ENCODE assay signal across 15 cellular contexts in genomic region chr15:49877117-49877860, GRCh38.
A peak's percentile ranks its signal among the peaks of the same experiment; 100 is the strongest.
DNase-seq lines count a peak whose midpoint lies in the region; ATAC-seq and TF ChIP-seq lines count a peak whose summit lies in the region.
"Had no signal": no experiment of that assay in that cellular context is flagged by ENCODE, and none has a peak within 500 bp of the region (broad histone marks: within the 10 kb centered on the region; RNA-seq: fewer than 3 reads in every experiment).

No MANE protein-coding gene starts in this region.

- H3K4me3 ChIP-seq in AG04449 (ENCODE audit: low read depth, low read length) (no peak overlapping the region), heart left ventricle (no peak overlapping the region), rectal smooth muscle tissue (ENCODE audit: low read length) (peak overlapping the region; percentile 9)
- H3K4me3 ChIP-seq: BLaER1 had no signal

- DNase-seq in AG04449 (ENCODE audit: low read depth, low spot score) (peak; percentile 71), WTC11 (ENCODE audit: low spot score) (no peak), heart left ventricle (no peak), NCI-H146 (lab: John Stamatoyannopoulos, UW) (no peak), NCI-H2029 treated with DMSO at 0.1 percent for 48 hours (lab: John Stamatoyannopoulos, UW) (no peak)
- DNase-seq in activated naive CD4-positive, alpha-beta T cell (lab: John Stamatoyannopoulos, UW) = no peak
- no peak for DNase-seq in activated CD4-positive, alpha-beta T cell treated with anti-CD3 and anti-CD28 coated beads for 1 hour
- DNase-seq: activated CD4-positive, alpha-beta T cell treated with anti-CD3 and anti-CD28 coated beads, Interleukin-2, amount 50 U/mL, for 1 hour; effector CD4-positive, alpha-beta T cell; GOT3; NCI-H526 had no signal

- H3K27me3 Mint-ChIP-seq in WTC11 (ENCODE audit: low read depth) = no peaks in the 10 kb centered on the region
- H3K27me3 Mint-ChIP-seq: activated naive CD4-positive, alpha-beta T cell treated with anti-CD3 and anti-CD28 coated beads, Interleukin-2, amount 50 U/mL, for 24 hours; stimulated activated memory B cell treated with anti-CD40 and anti-IgM and Interleukin-4, amounts not matched to agents 10 μg/mL and 1 μg/mL and 100 μg/mL, for 72 hours had no signal

- H3K36me3 ChIP-seq in heart left ventricle = peaks cover 0 to 21% (median 0%) of the 10 kb centered on the region in 9 donors
- H3K36me3 ChIP-seq in rectal smooth muscle tissue (ENCODE audit: control insufficient read depth, insufficient read depth, low read length) = no peaks in the 10 kb centered on the region
- H3K36me3 ChIP-seq: BLaER1 had no signal

- POLR2A ChIA-PET in AG04449 (lab: Yijun Ruan, JAX) (no interaction called here), WTC11 (lab: Charles Lee) (interaction anchor here (1.1 to 1.9 kb wide), 2 partner anchors 126 to 131 kb away, joined by 3 to 9 read pairs; no protein-coding TSS in a partner anchor)

- no peaks in the 10 kb centered on the region for H3K36me3 Mint-ChIP-seq in WTC11
- H3K36me3 Mint-ChIP-seq: activated naive CD4-positive, alpha-beta T cell treated with anti-CD3 and anti-CD28 coated beads, Interleukin-2, amount 50 U/mL, for 24 hours; stimulated activated memory B cell treated with anti-CD40 and anti-IgM and Interleukin-4, amounts not matched to agents 10 μg/mL and 1 μg/mL and 100 μg/mL, for 72 hours had no signal

- no peak overlapping the region for H3K9ac ChIP-seq in rectal smooth muscle tissue (ENCODE audit: low read length)
- H3K9ac ChIP-seq: BLaER1 had no signal

- peaks cover 0 to 34% (median 5%) of the 10 kb centered on the region in 12 donors for H3K4me1 ChIP-seq in heart left ventricle
- H3K4me1 ChIP-seq in rectal smooth muscle tissue (ENCODE audit: control insufficient read depth, insufficient read depth, low read length) = peaks cover 32% of the 10 kb centered on the region
- H3K4me1 ChIP-seq: BLaER1 had no signal

- no peaks in the 10 kb centered on the region for H3K9me3 Mint-ChIP-seq in WTC11
- H3K9me3 Mint-ChIP-seq: activated naive CD4-positive, alpha-beta T cell treated with anti-CD3 and anti-CD28 coated beads, Interleukin-2, amount 50 U/mL, for 24 hours; stimulated activated memory B cell treated with anti-CD40 and anti-IgM and Interleukin-4, amounts not matched to agents 10 μg/mL and 1 μg/mL and 100 μg/mL, for 72 hours had no signal

- TF ChIP-seq CTCF in AG04449 (IDR thresholded peaks at IDR 0.05; ENCODE audit: insufficient read depth, low read length, missing control alignments) (no peak), WTC11 (IDR thresholded peaks at IDR 0.05) (0 out of 2 replicates have a peak, but pooled peaks have one; percentile 12), heart left ventricle (IDR thresholded peaks at IDR 0.05) (no peak)

- H3K4me3 Mint-ChIP-seq in WTC11 = no peak overlapping the region
- H3K4me3 Mint-ChIP-seq: activated naive CD4-positive, alpha-beta T cell treated with anti-CD3 and anti-CD28 coated beads, Interleukin-2, amount 50 U/mL, for 24 hours; stimulated activated memory B cell treated with anti-CD40 and anti-IgM and Interleukin-4, amounts not matched to agents 10 μg/mL and 1 μg/mL and 100 μg/mL, for 72 hours had no signal

- no peak overlapping the region for H3K27ac Mint-ChIP-seq in WTC11
- H3K27ac Mint-ChIP-seq: activated naive CD4-positive, alpha-beta T cell treated with anti-CD3 and anti-CD28 coated beads, Interleukin-2, amount 50 U/mL, for 24 hours; stimulated activated memory B cell treated with anti-CD40 and anti-IgM and Interleukin-4, amounts not matched to agents 10 μg/mL and 1 μg/mL and 100 μg/mL, for 72 hours had no signal

- ATAC-seq in WTC11 (peak; percentile 17), heart left ventricle (peak in 1 of 4 donors; percentile 52)
- ATAC-seq: stimulated activated memory B cell treated with anti-CD40 and anti-IgM and Interleukin-4, amounts not matched to agents 10 μg/mL and 1 μg/mL and 100 μg/mL, for 72 hours had no signal

- H3K27me3 ChIP-seq in heart left ventricle (no peaks in the 10 kb centered on the region), rectal smooth muscle tissue (ENCODE audit: control insufficient read depth, insufficient read depth, low read length) (no peaks in the 10 kb centered on the region)
- H3K27me3 ChIP-seq: BLaER1 had no signal

- H3K4me1 Mint-ChIP-seq in WTC11 = peaks cover 12% of the 10 kb centered on the region
- H3K4me1 Mint-ChIP-seq: activated naive CD4-positive, alpha-beta T cell treated with anti-CD3 and anti-CD28 coated beads, Interleukin-2, amount 50 U/mL, for 24 hours; stimulated activated memory B cell treated with anti-CD40 and anti-IgM and Interleukin-4, amounts not matched to agents 10 μg/mL and 1 μg/mL and 100 μg/mL, for 72 hours had no signal

- H3K9me3 ChIP-seq in heart left ventricle = no peaks in the 10 kb centered on the region
- H3K9me3 ChIP-seq: BLaER1 had no signal

- intact Hi-C loops in heart left ventricle (cut with DNase I) = loop anchor here in 3 of 10 donors (1.0 to 10.0 kb wide), 5 partner anchors 126 to 255 kb away; partner anchors contain the start of genes DTWD1 (in 1 of the 3) and FAM227B (in 1 of the 3)

- H3K27ac ChIP-seq in heart left ventricle (peak overlapping the region; percentile 17 to 88 (median 78)), rectal smooth muscle tissue (ENCODE audit: low read depth, low read length) (peak overlapping the region; percentile 67)
- H3K27ac ChIP-seq: BLaER1 had no signal

- no peak for TF ChIP-seq POLR2A in heart left ventricle (IDR thresholded peaks at IDR 0.05)

- CTCF ChIA-PET in AG04449 (lab: Yijun Ruan, JAX) = interaction anchor here (0.8 to 1.2 kb wide), 2 partner anchors 174 to 268 kb away, joined by 3 read pairs; no protein-coding TSS in a partner anchor
- CTCF ChIA-PET in WTC11 (lab: Charles Lee) = interaction anchor here (0.6 to 3.9 kb wide), 51 partner anchors 10 to 914 kb away, joined by 3 to 114 read pairs (median 5); partner anchors contain the start of genes FGF7, SHC4 and SLC27A2

- WGBS in heart left ventricle, 4 donors = 65 to 78% (median 72%) methylated on average over 7 of the region's 7 CpGs

TF ChIP-seq in WTC11, 78 proteins besides CTCF, POLR2A, EP300 and RAD21:
- 0 out of 2 replicates have a peak, but pooled peaks have one; percentile 2 for TF ChIP-seq USF2 (CRISPR knock-in tag; IDR thresholded peaks at IDR 0.05)
- TF ChIP-seq OVOL2 (CRISPR knock-in tag; IDR thresholded peaks at IDR 0.05; ENCODE audit: borderline replicate concordance) = no peak
TF ChIP-seq in WTC11: peak in this region for 1.
